ENCODE assay signal across 8 cellular contexts in the genomic region with DNA sequence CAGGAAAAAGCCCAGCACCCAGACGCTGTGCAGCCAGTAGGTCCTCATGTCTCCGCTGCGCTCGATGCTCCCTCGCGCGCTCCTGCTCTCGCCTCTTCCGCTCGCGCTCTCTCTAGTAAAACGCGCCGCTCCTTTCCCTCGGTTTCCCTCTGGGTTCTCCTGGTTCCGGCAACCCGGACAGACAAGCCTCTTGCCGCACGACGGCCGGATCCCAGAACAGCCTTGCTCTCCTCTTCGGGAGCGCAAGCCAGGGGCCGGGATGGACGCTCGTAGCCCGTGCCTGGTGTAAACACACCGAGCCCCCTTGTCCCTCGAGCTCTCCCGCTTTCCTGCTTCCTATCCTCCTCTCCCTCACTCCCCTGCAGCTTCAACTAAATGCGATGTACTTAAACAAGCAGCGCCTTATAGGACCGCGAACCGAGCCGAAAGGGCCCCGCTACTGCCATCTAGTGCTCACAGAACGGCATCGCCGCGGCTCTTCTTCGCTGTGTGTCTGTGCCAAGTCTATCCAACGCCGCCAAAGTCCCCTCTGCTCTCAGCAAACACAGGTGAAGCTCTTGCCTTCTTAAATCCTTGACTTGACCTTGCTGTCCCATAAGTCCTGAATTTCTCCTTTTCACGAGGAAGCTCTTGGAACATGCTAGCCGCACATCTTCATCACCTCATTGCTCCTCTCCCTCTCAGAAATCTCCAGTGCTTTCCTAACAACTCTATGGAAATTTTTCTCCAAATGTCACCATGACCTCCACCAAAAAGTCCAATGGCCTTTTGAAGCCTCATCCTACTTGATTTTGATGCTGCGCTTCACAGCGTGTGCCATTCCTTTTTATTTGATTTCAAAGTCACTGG.
DNase-seq lines count a peak whose midpoint lies in the region; ATAC-seq, FAIRE-seq and TF ChIP-seq lines count a peak whose summit lies in the region.

No MANE protein-coding gene starts in this region.

- peak overlapping the region; percentile 10 for H3K27ac ChIP-seq in fibroblast of lung (ENCODE audit: insufficient read depth, low read length)
- no peak overlapping the region for H3K27ac ChIP-seq in stomach smooth muscle (ENCODE audit: low read length)

- H3K4me1 ChIP-seq in fibroblast of lung (ENCODE audit: control insufficient read depth, extremely low read depth, insufficient read depth, low read length) (no peaks in the 10 kb centered on the region), mucosa of stomach (ENCODE audit: control insufficient read depth, insufficient read depth, low read length) (peaks cover 5% of the 10 kb centered on the region), stomach smooth muscle (ENCODE audit: control insufficient read depth, insufficient read depth, low read length) (peaks cover 3% of the 10 kb centered on the region)

- H3K27me3 ChIP-seq in fibroblast of lung (ENCODE audit: control insufficient read depth, insufficient read depth, low read length) (no peaks in the 10 kb centered on the region), mucosa of stomach (ENCODE audit: control insufficient read depth, insufficient read depth, low read length) (peaks cover 9% of the 10 kb centered on the region), stomach smooth muscle (ENCODE audit: control insufficient read depth in 1 of 2, insufficient read depth in 2 of 2, low read length in 2 of 2) (peaks cover 0 to 4% of the 10 kb centered on the region in 2 donors)

- H3K36me3 ChIP-seq in fibroblast of lung (ENCODE audit: control insufficient read depth, insufficient read depth, low read length) = no peaks in the 10 kb centered on the region
- H3K36me3 ChIP-seq in mucosa of stomach (ENCODE audit: control insufficient read depth, insufficient read depth, low read length) = no peaks in the 10 kb centered on the region
- H3K36me3 ChIP-seq in stomach smooth muscle (ENCODE audit: control insufficient read depth in 2 of 2, insufficient read depth in 2 of 2, low read length in 2 of 2) = no peaks in the 10 kb centered on the region

- TF ChIP-seq CTCF in D721Med (IDR thresholded peaks at IDR 0.05; ENCODE audit: insufficient read depth, missing control alignments) (peak; percentile 96), fibroblast of lung (conservative IDR thresholded peaks at IDR 0.05 in 1 of 2, IDR thresholded peaks at IDR 0.05 in 1 of 2; ENCODE audit: low read depth in 1 of 2, low read length in 2 of 2) (peak; percentile 94 to 96)

- peak overlapping the region; percentile 58 to 88 (median 76) for H3K4me3 ChIP-seq in fibroblast of lung (replicated peaks in 1 of 4; ENCODE audit: control extremely low read depth in 1 of 4, insufficient read depth in 1 of 4, low read depth in 3 of 4, low read length in 4 of 4)
- peak overlapping the region; percentile 6 for H3K4me3 ChIP-seq in mucosa of stomach (ENCODE audit: low read length)
- H3K4me3 ChIP-seq in stomach smooth muscle (ENCODE audit: low read length in 2 of 2) = peak overlapping the region; percentile 80 to 83

- peak; percentile 33 for DNase-seq in D721Med (ENCODE audit: insufficient read length, low spot score)
- DNase-seq in NCI-H460 (ENCODE audit: extremely low read depth, low read depth) = peak; percentile 81
- peak; percentile 4 to 43 (median 12) for DNase-seq in activated CD8-positive, alpha-beta memory T cell treated with anti-CD3 and anti-CD28 coated beads for 48 hours (ENCODE audit: low read depth in 2 of 3, low spot score in 2 of 3)
- peak; percentile 77 to 86 for DNase-seq in fibroblast of lung (ENCODE audit: low read depth in 2 of 2)

- H2AFZ ChIP-seq in fibroblast of lung (ENCODE audit: low read length) = peak overlapping the region; percentile 73

- H3K9me3 ChIP-seq in fibroblast of lung (ENCODE audit: control insufficient read depth, insufficient read depth, low read depth, low read length) (no peaks in the 10 kb centered on the region), mucosa of stomach (ENCODE audit: control insufficient read depth, low read length) (no peaks in the 10 kb centered on the region), stomach smooth muscle (ENCODE audit: control insufficient read depth in 2 of 2, low read length in 2 of 2) (no peaks in the 10 kb centered on the region)

- H3K79me2 ChIP-seq in fibroblast of lung (ENCODE audit: control insufficient read depth, insufficient read depth, low read length) = peaks cover 4% of the 10 kb centered on the region

- FAIRE-seq in D721Med (lab: Jason Lieb, UNC) = no peak

- H4K20me1 ChIP-seq in fibroblast of lung (ENCODE audit: control insufficient read depth, extremely low read depth, insufficient read depth, low read length) = no peaks in the 10 kb centered on the region

- H3K9ac ChIP-seq in fibroblast of lung (ENCODE audit: insufficient read depth, low read length) (peak overlapping the region; percentile 34), mucosa of stomach (ENCODE audit: low read length) (no peak overlapping the region), stomach smooth muscle (ENCODE audit: low read length in 2 of 2) (peak overlapping the region in 1 of 2 donors; percentile 54)

- ATAC-seq in GM19468 (IDR thresholded peaks at IDR 0.05; ENCODE audit: extremely low read depth, unreplicated experiment) (peak; percentile 88), HG03521 (IDR thresholded peaks at IDR 0.05; ENCODE audit: unreplicated experiment) (peak; percentile 95)

- peak overlapping the region; percentile 85 for H3K4me2 ChIP-seq in fibroblast of lung (ENCODE audit: extremely low read depth, insufficient read depth, low read length)

Comparison
In these comparisons a context has a peak if more than half of its experiments do, and no peak if none do; other contexts are left out.
1. DNase-seq: peak in every context shown above with its lines; median percentile 82 in fibroblast of lung; 81 in NCI-H460; 33 in D721Med; 12 in activated CD8-positive, alpha-beta memory T cell treated with anti-CD3 and anti-CD28 coated beads for 48 hours.
2. H3K4me3 ChIP-seq: peak in every context shown above with its lines; median percentile 82 in stomach smooth muscle; 76 in fibroblast of lung; 6 in mucosa of stomach.